Comparison of ENCODE assay signal across 21 cellular contexts in the genomic region with DNA sequence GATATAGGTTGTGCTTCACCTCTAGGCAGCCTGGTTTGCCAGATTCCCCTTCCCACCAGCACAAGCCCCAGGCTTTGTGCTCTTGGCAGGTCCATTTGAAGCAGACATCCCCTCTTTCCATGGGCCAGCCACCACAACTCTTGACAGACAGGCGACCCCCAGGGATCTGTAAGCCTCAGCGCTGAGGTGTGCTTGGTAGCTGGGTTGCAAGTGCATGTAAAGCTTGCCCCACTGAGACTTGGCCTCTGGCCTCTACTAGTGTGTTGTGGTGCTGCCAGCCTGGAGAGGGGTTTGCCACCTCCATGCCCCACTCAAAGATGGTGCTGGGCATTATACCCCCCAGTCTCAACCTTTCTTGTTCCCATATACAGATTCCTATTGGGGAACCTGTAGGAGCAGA.
DNase-seq lines count a peak whose midpoint lies in the region; ATAC-seq and TF ChIP-seq lines count a peak whose summit lies in the region.
"Had no signal": no experiment of that assay in that cellular context is flagged by ENCODE, and none has a peak within 500 bp of the region (broad histone marks: within the 10 kb centered on the region; RNA-seq: fewer than 3 reads in every experiment).

No MANE protein-coding gene starts in this region.

- peak overlapping the region; percentile 50 to 82 for H3K18ac ChIP-seq in mesenchymal stem cell (ENCODE audit: low read depth in 1 of 2, low read length in 2 of 2)

- DNase-seq in A673 (ENCODE audit: low spot score) (no peak), SK-N-MC (ENCODE audit: low read depth, low spot score) (no peak), mesenchymal stem cell (no peak), COR-L47 (lab: John Stamatoyannopoulos, UW) (no peak), left cardiac atrium (no peak)
- DNase-seq: Calu3; CD4-positive, alpha-beta memory T cell; DMS 273 treated with DMSO at 0.1 percent for 48 hours; DMS53; DND-41; EL; KBM-7 had no signal

- no peaks in the 10 kb centered on the region for H3K4me1 Mint-ChIP-seq in stimulated activated memory B cell treated with anti-CD40 and anti-IgM and Interleukin-4, amounts not matched to agents 10 μg/mL and 1 μg/mL and 100 μg/mL, for 72 hours
- H3K4me1 Mint-ChIP-seq: CD14-positive monocyte; CD4-positive, alpha-beta memory T cell; IgD-negative memory B cell had no signal

- H3K9me3 Mint-ChIP-seq in stimulated activated memory B cell treated with anti-CD40 and anti-IgM and Interleukin-4, amounts not matched to agents 10 μg/mL and 1 μg/mL and 100 μg/mL, for 72 hours, result no peaks in the 10 kb centered on the region
- H3K9me3 Mint-ChIP-seq: CD4-positive, alpha-beta memory T cell; IgD-negative memory B cell had no signal

- H3K27me3 ChIP-seq in A673 (replicated peaks; ENCODE audit: insufficient read depth, low read depth, low read length, poor library complexity), result no peaks in the 10 kb centered on the region
- no peaks in the 10 kb centered on the region for H3K27me3 ChIP-seq in mesenchymal stem cell (ENCODE audit: control insufficient read depth in 1 of 2, insufficient read depth in 1 of 2, low read length in 2 of 2)
- H3K27me3 ChIP-seq: BLaER1 had no signal

- H4K8ac ChIP-seq in mesenchymal stem cell (ENCODE audit: low read length), result no peak overlapping the region

- H3K9me3 ChIP-seq in A673 (ENCODE audit: low read depth, low read length, poor library complexity, severe bottlenecking) (no peaks in the 10 kb centered on the region), SK-N-MC (ENCODE audit: low read depth, low read length) (no peaks in the 10 kb centered on the region), mesenchymal stem cell (ENCODE audit: control insufficient read depth, low read length) (no peaks in the 10 kb centered on the region)
- H3K9me3 ChIP-seq: A549, BLaER1, HAP-1 had no signal

- H3K4ac ChIP-seq in mesenchymal stem cell (ENCODE audit: low read depth in 1 of 2, low read length in 2 of 2), result no peak overlapping the region

- CTCF ChIA-PET in A673 (lab: Charles Lee), result no interaction called here

- POLR2A ChIA-PET in A673 (lab: Charles Lee; ENCODE audit: low non-redundant PET), result no interaction called here

- no peak overlapping the region for H2AK5ac ChIP-seq in mesenchymal stem cell (ENCODE audit: low read length, severe bottlenecking)

- peak overlapping the region in 1 of 2 experiments; percentile 31 for H3K14ac ChIP-seq in mesenchymal stem cell (ENCODE audit: low read length in 2 of 2)

- H3K4me3 ChIP-seq in A673 (ENCODE audit: low read depth, low read length, poor library complexity, severe bottlenecking) (peak overlapping the region; percentile 7), SK-N-MC (peak overlapping the region; percentile 62), mesenchymal stem cell (ENCODE audit: insufficient read depth in 1 of 2, low read depth in 1 of 2, low read length in 2 of 2) (no peak overlapping the region)
- H3K4me3 ChIP-seq: A549, BLaER1, GM12878, HAP-1 had no signal

- no peaks in the 10 kb centered on the region for H3K36me3 Mint-ChIP-seq in stimulated activated memory B cell treated with anti-CD40 and anti-IgM and Interleukin-4, amounts not matched to agents 10 μg/mL and 1 μg/mL and 100 μg/mL, for 72 hours
- H3K36me3 Mint-ChIP-seq: CD14-positive monocyte; CD4-positive, alpha-beta memory T cell; IgD-negative memory B cell had no signal

- no peak for TF ChIP-seq CTCF in A673 (conservative IDR thresholded peaks at IDR 0.05; ENCODE audit: low read depth, low read length)

- no TSS peak for BruUV-seq in A673 (replicated peaks; lab: Mats Ljungman, UMichigan)

- no peak overlapping the region for H3K27ac Mint-ChIP-seq in stimulated activated memory B cell treated with anti-CD40 and anti-IgM and Interleukin-4, amounts not matched to agents 10 μg/mL and 1 μg/mL and 100 μg/mL, for 72 hours
- H3K27ac Mint-ChIP-seq: CD14-positive monocyte; CD4-positive, alpha-beta memory T cell; IgD-negative memory B cell had no signal

- ATAC-seq in stimulated activated memory B cell treated with anti-CD40 and anti-IgM and Interleukin-4, amounts not matched to agents 10 μg/mL and 1 μg/mL and 100 μg/mL, for 72 hours, result peak; percentile 31
- ATAC-seq in left cardiac atrium, result no peak
- no peak for ATAC-seq in HG03571 (IDR thresholded peaks at IDR 0.05; ENCODE audit: unreplicated experiment)
- ATAC-seq: A549, GM12878 had no signal

- no peak overlapping the region for H2AFZ ChIP-seq in mesenchymal stem cell (ENCODE audit: low read depth, low read length)

- H3K4me3 Mint-ChIP-seq in stimulated activated memory B cell treated with anti-CD40 and anti-IgM and Interleukin-4, amounts not matched to agents 10 μg/mL and 1 μg/mL and 100 μg/mL, for 72 hours, result no peak overlapping the region
- H3K4me3 Mint-ChIP-seq: CD14-positive monocyte; CD4-positive, alpha-beta memory T cell; IgD-negative memory B cell had no signal

- H3K27ac ChIP-seq in A673 (ENCODE audit: low read depth, low read length, poor library complexity, severe bottlenecking), result peak overlapping the region; percentile 86
- H3K27ac ChIP-seq in SK-N-MC, result peak overlapping the region; percentile 98
- H3K27ac ChIP-seq in mesenchymal stem cell (ENCODE audit: low read length, poor library complexity, severe bottlenecking), result no peak overlapping the region
- H3K27ac ChIP-seq: 22Rv1, A549, BLaER1 had no signal

- H4K91ac ChIP-seq in mesenchymal stem cell (ENCODE audit: low read length), result no peak overlapping the region

- H2BK12ac ChIP-seq in mesenchymal stem cell (ENCODE audit: low read length in 2 of 2), result peak overlapping the region; percentile 17 to 44

- H3K27me3 Mint-ChIP-seq in stimulated activated memory B cell treated with anti-CD40 and anti-IgM and Interleukin-4, amounts not matched to agents 10 μg/mL and 1 μg/mL and 100 μg/mL, for 72 hours, result no peaks in the 10 kb centered on the region
- H3K27me3 Mint-ChIP-seq: IgD-negative memory B cell had no signal

- no peak overlapping the region for H2BK5ac ChIP-seq in mesenchymal stem cell (ENCODE audit: low read depth, low read length, poor library complexity, severe bottlenecking)

- no peak overlapping the region for H3K4me2 ChIP-seq in mesenchymal stem cell (ENCODE audit: low read length, poor library complexity, severe bottlenecking)
- H3K4me2 ChIP-seq: A549, BLaER1 had no signal

- H3K4me1 ChIP-seq in A673 (ENCODE audit: insufficient read depth, low read length, poor library complexity, severe bottlenecking) (peaks cover 90% of the 10 kb centered on the region), mesenchymal stem cell (ENCODE audit: control insufficient read depth, insufficient read depth, low read depth, low read length) (no peaks in the 10 kb centered on the region)
- H3K4me1 ChIP-seq: A549, BLaER1 had no signal

- H2BK120ac ChIP-seq in mesenchymal stem cell (ENCODE audit: low read depth, low read length), result no peak overlapping the region

- H3K23ac ChIP-seq in mesenchymal stem cell (ENCODE audit: low read length in 2 of 2), result no peak overlapping the region

- intact Hi-C loops in A673 (cut with micrococcal nuclease; ENCODE audit: unreplicated experiment), result no loop called here
- intact Hi-C loops in left cardiac atrium (cut with DNase I), result no loop called here

- peaks cover 11% of the 10 kb centered on the region for H3K79me1 ChIP-seq in mesenchymal stem cell (replicated peaks; ENCODE audit: low read length, poor library complexity, severe bottlenecking)

- WGBS in mesenchymal stem cell, result 93% methylated on average over 2 of the region's 2 CpGs

- H3K36me3 ChIP-seq in A673 (ENCODE audit: insufficient read depth, low read length, poor library complexity, severe bottlenecking), result peaks cover 4% of the 10 kb centered on the region
- no peaks in the 10 kb centered on the region for H3K36me3 ChIP-seq in SK-N-MC (ENCODE audit: insufficient read depth, low read length)
- peaks cover 0 to 3% of the 10 kb centered on the region in 2 experiments for H3K36me3 ChIP-seq in mesenchymal stem cell (ENCODE audit: control insufficient read depth in 1 of 2, insufficient read depth in 2 of 2, low read depth in 1 of 2, low read length in 2 of 2)
- H3K36me3 ChIP-seq: BLaER1, HAP-1 had no signal

- no peak overlapping the region for H2BK15ac ChIP-seq in mesenchymal stem cell (ENCODE audit: low read depth, poor library complexity, severe bottlenecking)

- H3K9ac ChIP-seq in SK-N-MC (ENCODE audit: insufficient read length) (no peak overlapping the region), mesenchymal stem cell (ENCODE audit: low read length) (no peak overlapping the region)
- H3K9ac ChIP-seq: BLaER1 had no signal

Comparison
In these comparisons a context has a peak if more than half of its experiments do, and no peak if none do; other contexts are left out.
1. H3K4me3 ChIP-seq: peak in A673 (single experiment) and SK-N-MC (single experiment); none in mesenchymal stem cell (0 of 2).